8 cellular contexts compared by ENCODE assay signal in the genomic region with DNA sequence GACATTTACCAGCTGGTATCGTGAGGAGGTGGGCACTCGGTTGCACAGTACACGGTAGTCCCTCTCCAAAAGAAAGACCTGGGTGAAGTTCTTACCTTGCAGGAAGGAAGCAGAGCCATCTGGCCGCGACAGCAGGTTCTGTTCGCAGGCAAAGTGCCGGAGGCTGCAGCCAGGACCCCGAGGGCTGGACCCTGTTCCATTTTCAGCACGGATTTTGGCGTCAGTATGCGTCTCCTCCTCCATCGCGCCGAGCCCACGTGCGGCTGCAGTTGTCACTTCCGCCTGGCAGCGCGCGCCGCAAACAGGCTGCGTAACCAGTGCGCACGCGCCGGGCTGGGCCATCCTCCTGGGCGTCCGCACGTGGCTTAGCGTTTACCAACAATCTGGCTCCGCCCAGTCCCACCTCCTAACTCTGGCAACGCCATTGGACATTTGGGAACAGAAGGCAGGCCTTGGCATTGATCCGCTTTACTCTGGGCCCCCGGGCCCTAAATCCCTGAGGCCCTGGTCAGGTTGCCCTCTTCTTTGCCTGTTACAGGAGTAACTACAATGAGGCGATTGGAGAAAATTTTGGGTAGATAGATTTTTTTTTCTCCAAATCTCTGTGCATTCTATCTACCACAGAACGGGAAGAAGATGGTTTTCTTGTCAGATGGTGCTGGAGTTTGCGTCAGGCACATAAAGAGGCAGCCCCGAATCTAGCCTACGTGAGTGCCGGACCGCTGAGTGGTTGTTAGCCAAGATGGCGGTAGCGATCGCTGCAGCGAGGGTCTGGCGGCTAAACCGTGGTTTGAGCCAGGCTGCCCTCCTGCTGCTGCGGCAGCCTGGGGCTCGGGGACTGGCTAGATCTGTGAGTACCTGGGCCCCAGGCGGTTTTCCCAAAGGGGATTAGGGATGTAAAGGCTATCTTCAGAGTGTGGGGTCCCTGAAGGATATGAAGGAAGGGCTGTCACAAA. TPM values are rescaled to one million over a fixed set of nuclear protein-coding genes. Genes with fewer than 3 reads are reported as not detected.
DNase-seq lines count a peak whose midpoint lies in the region; ATAC-seq, FAIRE-seq and TF ChIP-seq lines count a peak whose summit lies in the region.

A gene (plus strand): TSS at position 733 of the 956 bp plus-strand sequence. CDS start 10 bp downstream, at position 743.
A gene (minus strand): TSS at position 274 of the 956 bp plus-strand sequence. CDS start 31 bp downstream, at position 243.

- H3K27ac ChIP-seq in pancreas (peak within 1 kb of the TSS; percentile 93 to 99 (median 96)), tibial artery (peak within 1 kb of the TSS; percentile 94 to 96)

- H3K9ac ChIP-seq in adipocyte (ENCODE audit: low read length): peak within 1 kb of the TSS; percentile 97

- H3K27me3 ChIP-seq in adipocyte (replicated peaks; ENCODE audit: control insufficient read depth, insufficient read depth, low read length) (no peaks in the 10 kb centered on the region), pancreas (no peaks in the 10 kb centered on the region), tibial artery (no peaks in the 10 kb centered on the region)

- ATAC-seq in HG02798 (IDR thresholded peaks at IDR 0.05; ENCODE audit: poor library complexity, unreplicated experiment): peak; percentile 94
- peak; percentile 98 for ATAC-seq in Right ventricle myocardium superior (ENCODE audit: poor library complexity)
- ATAC-seq in pancreas: peak; percentile 96 to 99 (median 97)

- H3K36me3 ChIP-seq in adipocyte (ENCODE audit: control insufficient read depth, insufficient read depth, low read length, severe bottlenecking) (peaks cover 6% of the 10 kb centered on the region), pancreas (no peaks in the 10 kb centered on the region), tibial artery (peaks cover 0 to 13% (median 8%) of the 10 kb centered on the region in 3 donors)

- H3K4me3 ChIP-seq in GM12875 (ENCODE audit: low read depth, low read length): peak within 1 kb of the TSS; percentile 91
- peak within 1 kb of the TSS; percentile 96 for H3K4me3 ChIP-seq in adipocyte (ENCODE audit: low read length)
- H3K4me3 ChIP-seq in pancreas: peak within 1 kb of the TSS; percentile 64 to 95 (median 82)
- peak within 1 kb of the TSS; percentile 88 to 89 for H3K4me3 ChIP-seq in tibial artery

- TF ChIP-seq CTCF in GM12875 (IDR thresholded peaks at IDR 0.05; ENCODE audit: borderline replicate concordance, insufficient read depth, low read depth, low read length) (no peak), pancreas (IDR thresholded peaks at IDR 0.05) (no peak), tibial artery (IDR thresholded peaks at IDR 0.05) (no peak)

- intact Hi-C loops in Right ventricle myocardium superior (cut with DNase I) (no loop called here), pancreas (cut with DNase I) (no loop called here), tibial artery (cut with DNase I; ENCODE audit: low total_unique reads) (no loop called here)

- peak; percentile 100 for DNase-seq in NCI-H1436 (lab: John Stamatoyannopoulos, UW)
- peak; percentile 99 for DNase-seq in T follicular helper cell (ENCODE audit: low read depth)
- DNase-seq in adipocyte (ENCODE audit: low read depth): peak; percentile 100
- peak; percentile 99 for DNase-seq in Right ventricle myocardium superior
- peak; percentile 97 to 100 (median 100) for DNase-seq in pancreas
- DNase-seq in tibial artery: peak; percentile 99 to 100

- FAIRE-seq in pancreas (lab: Jason Lieb, UNC): peak; percentile 95

- WGBS in pancreas, 2 donors: 0 to 1% methylated on average over 50 of the region's 50 CpGs

- H3K4me1 ChIP-seq in adipocyte (ENCODE audit: control insufficient read depth, insufficient read depth, low read length) (peaks cover 14% of the 10 kb centered on the region), pancreas (peaks cover 0 to 16% (median 9%) of the 10 kb centered on the region in 3 donors), tibial artery (peaks cover 0 to 32% (median 20%) of the 10 kb centered on the region in 4 donors)

- H3K9me3 ChIP-seq in adipocyte (ENCODE audit: control insufficient read depth, low read length) (no peaks in the 10 kb centered on the region), pancreas (no peaks in the 10 kb centered on the region), tibial artery (no peaks in the 10 kb centered on the region)

RNA-seq across cellular contexts. Expression of the first gene that starts in this region (rescaled TPM):
- total RNA-seq in Right ventricle myocardium superior: 50.4 TPM
- total RNA-seq in pancreas: 10 to 100 TPM in 5 of 6 donors, 1 to 10 TPM in 1; 9.3 to 29.3 (median 18.6) TPM
- 10 to 100 TPM; 23.6 to 34.2 TPM for polyA plus RNA-seq in pancreas

RNA-seq across cellular contexts. Expression of the second gene that starts in this region (rescaled TPM):
- total RNA-seq in Right ventricle myocardium superior (17.4 TPM), pancreas (10 to 100 TPM; 10.7 to 33.7 (median 14.4) TPM)
- polyA plus RNA-seq in pancreas: 10 to 100 TPM; 14.3 to 15.3 TPM

Comparison
In these comparisons a context has a peak if more than half of its experiments do, and no peak if none do; other contexts are left out.
1. Peak in every context shown above with its lines: DNase-seq, ATAC-seq, H3K4me3 ChIP-seq and H3K27ac ChIP-seq.